ENCODE assay signal across 1 cellular context in the genomic region with DNA sequence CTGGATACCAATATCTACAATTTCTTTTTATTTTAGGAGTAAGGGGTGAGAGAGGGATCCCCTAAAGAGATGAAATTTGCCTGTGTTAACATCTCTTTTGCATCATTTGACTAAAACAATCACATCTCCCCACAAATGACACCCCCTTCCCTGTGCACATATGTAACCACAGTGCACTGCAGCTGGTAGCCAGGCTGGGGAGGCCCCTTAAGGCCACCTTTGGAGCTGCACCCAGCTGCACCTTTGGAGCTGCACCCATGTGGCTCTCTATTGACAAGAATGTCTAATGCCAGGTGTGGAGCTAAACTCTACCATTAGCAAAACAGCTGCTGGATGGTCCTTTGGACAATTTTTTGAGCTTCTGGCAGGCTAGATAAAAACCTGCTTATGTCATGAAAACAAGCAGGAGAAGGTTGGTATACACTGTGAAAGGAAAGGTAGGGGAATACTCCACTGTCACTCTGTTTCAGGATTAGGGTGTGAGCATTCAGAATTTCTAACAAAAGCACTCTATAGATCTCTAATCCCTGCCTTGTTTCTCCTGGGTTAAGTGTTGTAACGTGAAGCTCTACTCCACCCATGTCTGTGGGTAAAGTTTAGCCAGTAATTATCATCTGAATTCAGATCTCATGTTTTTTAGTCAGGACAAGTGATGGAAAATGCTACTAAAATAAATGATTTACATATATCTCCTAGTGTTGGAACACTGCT.
TF ChIP-seq lines count a peak whose summit lies in the region.

No MANE protein-coding gene starts in this region.

TF ChIP-seq in K562, 482 proteins besides CTCF, POLR2A, EP300 and RAD21 (continued from another document):
- TF ChIP-seq, protein P1, sequence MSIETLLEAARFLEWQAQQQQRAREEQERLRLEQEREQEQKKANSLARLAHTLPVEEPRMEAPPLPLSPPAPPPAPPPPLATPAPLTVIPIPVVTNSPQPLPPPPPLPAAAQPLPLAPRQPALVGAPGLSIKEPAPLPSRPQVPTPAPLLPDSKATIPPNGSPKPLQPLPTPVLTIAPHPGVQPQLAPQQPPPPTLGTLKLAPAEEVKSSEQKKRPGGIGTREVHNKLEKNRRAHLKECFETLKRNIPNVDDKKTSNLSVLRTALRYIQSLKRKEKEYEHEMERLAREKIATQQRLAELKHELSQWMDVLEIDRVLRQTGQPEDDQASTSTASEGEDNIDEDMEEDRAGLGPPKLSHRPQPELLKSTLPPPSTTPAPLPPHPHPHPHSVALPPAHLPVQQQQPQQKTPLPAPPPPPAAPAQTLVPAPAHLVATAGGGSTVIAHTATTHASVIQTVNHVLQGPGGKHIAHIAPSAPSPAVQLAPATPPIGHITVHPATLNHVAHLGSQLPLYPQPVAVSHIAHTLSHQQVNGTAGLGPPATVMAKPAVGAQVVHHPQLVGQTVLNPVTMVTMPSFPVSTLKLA (conservative IDR thresholded peaks at IDR 0.05), result 0 out of 4 replicates have a peak, but pooled peaks of 1 of the 2 experiments have one; percentile 21
- peak; percentile 29; the same call in 1 of the 2 replicates for TF ChIP-seq TFAP4 (CRISPR knock-in tag; IDR thresholded peaks at IDR 0.05; ENCODE audit: borderline replicate concordance)
- TF ChIP-seq NFIC (IDR thresholded peaks at IDR 0.05), result 0 out of 2 replicates have a peak, but pooled peaks have one; percentile 16
- TF ChIP-seq RAD51 (IDR thresholded peaks at IDR 0.05; ENCODE audit: borderline replicate concordance, low read depth), result no peak
- TF ChIP-seq MTA2 (IDR thresholded peaks at IDR 0.05; ENCODE audit: low read depth), result 0 out of 2 replicates have a peak, but pooled peaks have one; percentile 14
- TF ChIP-seq ZNF175 (CRISPR knock-in tag; IDR thresholded peaks at IDR 0.05; ENCODE audit: low read depth), result no peak
- TF ChIP-seq PHB (CRISPR knock-in tag; IDR thresholded peaks at IDR 0.05), result no peak
- no peak for TF ChIP-seq WHSC1 (IDR thresholded peaks at IDR 0.05; ENCODE audit: low read length)
- TF ChIP-seq NCOR1 (IDR thresholded peaks at IDR 0.05), result peak; percentile 25; the same call in 1 of the 2 replicates
- no peak for TF ChIP-seq ZNF445 (CRISPR knock-in tag; IDR thresholded peaks at IDR 0.05; ENCODE audit: low read depth)
- TF ChIP-seq POLR2G (IDR thresholded peaks at IDR 0.05; ENCODE audit: low read depth, low read length), result no peak
- peak; percentile 57 for TF ChIP-seq TEAD4 (IDR thresholded peaks at IDR 0.05; ENCODE audit: low read length)
- no peak for TF ChIP-seq TEAD4 (CRISPR knock-in tag; IDR thresholded peaks at IDR 0.05; ENCODE audit: borderline replicate concordance)
- TF ChIP-seq, protein P2, sequence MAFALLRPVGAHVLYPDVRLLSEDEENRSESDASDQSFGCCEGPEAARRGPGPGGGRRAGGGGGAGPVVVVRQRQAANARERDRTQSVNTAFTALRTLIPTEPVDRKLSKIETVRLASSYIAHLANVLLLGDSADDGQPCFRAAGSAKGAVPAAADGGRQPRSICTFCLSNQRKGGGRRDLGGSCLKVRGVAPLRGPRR (CRISPR knock-in tag; IDR thresholded peaks at IDR 0.05), result no peak
- no peak for TF ChIP-seq AFF4 (CRISPR knock-in tag; IDR thresholded peaks at IDR 0.05)
- TF ChIP-seq STAG1 (CRISPR knock-in tag; IDR thresholded peaks at IDR 0.05; ENCODE audit: borderline replicate concordance), result 0 out of 2 replicates have a peak, but pooled peaks have one; percentile 12
- TF ChIP-seq CEBPZ (IDR thresholded peaks at IDR 0.05; ENCODE audit: borderline replicate concordance, low read depth, low read length), result no peak
- TF ChIP-seq CBFA2T3 (IDR thresholded peaks at IDR 0.05), result peak; percentile 76
- TF ChIP-seq, protein P3, sequence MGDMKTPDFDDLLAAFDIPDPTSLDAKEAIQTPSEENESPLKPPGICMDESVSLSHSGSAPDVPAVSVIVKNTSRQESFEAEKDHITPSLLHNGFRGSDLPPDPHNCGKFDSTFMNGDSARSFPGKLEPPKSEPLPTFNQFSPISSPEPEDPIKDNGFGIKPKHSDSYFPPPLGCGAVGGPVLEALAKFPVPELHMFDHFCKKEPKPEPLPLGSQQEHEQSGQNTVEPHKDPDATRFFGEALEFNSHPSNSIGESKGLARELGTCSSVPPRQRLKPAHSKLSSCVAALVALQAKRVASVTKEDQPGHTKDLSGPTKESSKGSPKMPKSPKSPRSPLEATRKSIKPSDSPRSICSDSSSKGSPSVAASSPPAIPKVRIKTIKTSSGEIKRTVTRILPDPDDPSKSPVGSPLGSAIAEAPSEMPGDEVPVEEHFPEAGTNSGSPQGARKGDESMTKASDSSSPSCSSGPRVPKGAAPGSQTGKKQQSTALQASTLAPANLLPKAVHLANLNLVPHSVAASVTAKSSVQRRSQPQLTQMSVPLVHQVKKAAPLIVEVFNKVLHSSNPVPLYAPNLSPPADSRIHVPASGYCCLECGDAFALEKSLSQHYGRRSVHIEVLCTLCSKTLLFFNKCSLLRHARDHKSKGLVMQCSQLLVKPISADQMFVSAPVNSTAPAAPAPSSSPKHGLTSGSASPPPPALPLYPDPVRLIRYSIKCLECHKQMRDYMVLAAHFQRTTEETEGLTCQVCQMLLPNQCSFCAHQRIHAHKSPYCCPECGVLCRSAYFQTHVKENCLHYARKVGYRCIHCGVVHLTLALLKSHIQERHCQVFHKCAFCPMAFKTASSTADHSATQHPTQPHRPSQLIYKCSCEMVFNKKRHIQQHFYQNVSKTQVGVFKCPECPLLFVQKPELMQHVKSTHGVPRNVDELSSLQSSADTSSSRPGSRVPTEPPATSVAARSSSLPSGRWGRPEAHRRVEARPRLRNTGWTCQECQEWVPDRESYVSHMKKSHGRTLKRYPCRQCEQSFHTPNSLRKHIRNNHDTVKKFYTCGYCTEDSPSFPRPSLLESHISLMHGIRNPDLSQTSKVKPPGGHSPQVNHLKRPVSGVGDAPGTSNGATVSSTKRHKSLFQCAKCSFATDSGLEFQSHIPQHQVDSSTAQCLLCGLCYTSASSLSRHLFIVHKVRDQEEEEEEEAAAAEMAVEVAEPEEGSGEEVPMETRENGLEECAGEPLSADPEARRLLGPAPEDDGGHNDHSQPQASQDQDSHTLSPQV (IDR thresholded peaks at IDR 0.05), result no peak
- TF ChIP-seq TAL1 (IDR thresholded peaks at IDR 0.05), result peak; percentile 60; the same call in 1 of the 2 replicates
- 0 out of 4 replicates have a peak, but pooled peaks have one; percentile 26 to 34 for TF ChIP-seq TRIM24 (IDR thresholded peaks at IDR 0.05)
- 0 out of 2 replicates have a peak, but pooled peaks have one; percentile 16 for TF ChIP-seq TCF3 (CRISPR knock-in tag; IDR thresholded peaks at IDR 0.05)
